11 cellular contexts compared by ENCODE assay signal in the genomic region with DNA sequence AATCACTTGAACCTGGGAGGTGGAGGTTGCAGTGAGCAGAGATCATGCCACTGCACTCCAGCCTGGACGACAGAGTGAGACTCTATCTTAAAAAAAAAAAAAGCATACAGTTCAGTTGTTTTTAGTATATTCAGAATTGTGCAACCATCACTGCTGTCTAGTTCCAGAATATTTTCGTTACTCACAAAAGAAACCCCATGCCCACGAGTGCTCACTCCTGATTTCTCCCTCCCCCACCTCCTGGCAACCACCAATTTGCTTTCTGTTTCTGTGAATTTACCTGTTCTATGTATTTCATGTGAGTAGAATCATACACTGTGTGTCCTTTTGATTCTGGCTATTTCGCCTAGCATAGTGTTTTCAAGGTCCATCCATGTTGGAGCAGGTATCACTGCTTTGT. TPM values are rescaled to one million over a fixed set of nuclear protein-coding genes. Genes with fewer than 3 reads are reported as not detected.
DNase-seq lines count a peak whose midpoint lies in the region; ATAC-seq, FAIRE-seq and TF ChIP-seq lines count a peak whose summit lies in the region.
"Had no signal": no experiment of that assay in that cellular context is flagged by ENCODE, and none has a peak within 500 bp of the region (broad histone marks: within the 10 kb centered on the region; RNA-seq: fewer than 3 reads in every experiment).

No MANE protein-coding gene starts in this region.

- intact Hi-C loops in thyroid gland (cut with DNase I), result no loop called here

- no peak for TF ChIP-seq POLR2A in thyroid gland (IDR thresholded peaks at IDR 0.05)
- TF ChIP-seq POLR2A in GM12892 (IDR thresholded peaks at IDR 0.05; ENCODE audit: low read depth, low read length), result no peak

- H3K4me3 ChIP-seq in thyroid gland (replicated peaks in 1 of 3), result no peak overlapping the region

- WGBS in thyroid gland, 2 donors, result 37 to 46% methylated on average over 4 of the region's 4 CpGs

- TF ChIP-seq CTCF in thyroid gland (IDR thresholded peaks at IDR 0.05), result no peak

- H3K27ac Mint-ChIP-seq in activated T-cell treated with anti-CD3 and anti-CD28 coated beads, Interleukin-2, amount 50 U/mL, for 72 hours, result peak overlapping the region; percentile 92

- DNase-seq in activated T-cell treated with anti-CD3 and anti-CD28 coated beads for 48 hours (ENCODE audit: low read depth) (peak; percentile 39), iris pigment epithelial cell (ENCODE audit: low read depth) (peak; percentile 71), thyroid gland (peak; percentile 50 to 64), H4 (ENCODE audit: low spot score) (no peak), GM12892 (ENCODE audit: insufficient read length) (no peak), COLO829 (ENCODE audit: low spot score) (no peak)
- DNase-seq in activated T-cell treated with anti-CD3 and anti-CD28 coated beads, Interleukin-2, amount 50 U/mL, for 1 hour, result no peak
- peak; percentile 66 to 67 for DNase-seq in activated T-cell treated with anti-CD3 and anti-CD28 coated beads, Interleukin-2, amount 50 U/mL, for 72 hours
- DNase-seq: brain microvascular endothelial cell, NCI-H2107, SW 1271 had no signal

- no peaks in the 10 kb centered on the region for H3K9me3 Mint-ChIP-seq in activated T-cell treated with anti-CD3 and anti-CD28 coated beads, Interleukin-2, amount 50 U/mL, for 72 hours

- H3K4me3 Mint-ChIP-seq in activated T-cell treated with anti-CD3 and anti-CD28 coated beads, Interleukin-2, amount 50 U/mL, for 72 hours, result peak overlapping the region; percentile 85 to 93

- no peaks in the 10 kb centered on the region for H3K9me3 ChIP-seq in thyroid gland

- H3K36me3 ChIP-seq in thyroid gland, result no peaks in the 10 kb centered on the region
- H3K36me3 ChIP-seq: brain microvascular endothelial cell had no signal

- H3K4me1 Mint-ChIP-seq in activated T-cell treated with anti-CD3 and anti-CD28 coated beads, Interleukin-2, amount 50 U/mL, for 72 hours (ENCODE audit: low read depth), result peaks cover 97% of the 10 kb centered on the region

- H3K27ac ChIP-seq in thyroid gland, result peak overlapping the region; percentile 32 to 93 (median 82)
- H3K27ac ChIP-seq: brain microvascular endothelial cell had no signal

- H3K27me3 Mint-ChIP-seq in activated T-cell treated with anti-CD3 and anti-CD28 coated beads, Interleukin-2, amount 50 U/mL, for 72 hours (ENCODE audit: low read depth), result no peaks in the 10 kb centered on the region

- peaks cover 2 to 6% of the 10 kb centered on the region in 2 donors for H3K36me3 Mint-ChIP-seq in activated T-cell treated with anti-CD3 and anti-CD28 coated beads, Interleukin-2, amount 50 U/mL, for 72 hours (ENCODE audit: insufficient read depth in 2 of 2)

- no peak for FAIRE-seq in GM12892 (lab: Jason Lieb, UNC)

- ATAC-seq in activated T-cell treated with anti-CD3 and anti-CD28 coated beads, Interleukin-2, amount 50 U/mL, for 72 hours (replicated peaks in 1 of 2), result peak; percentile 6 to 10

- H3K4me1 ChIP-seq in thyroid gland, result peaks cover 64 to 88% of the 10 kb centered on the region in 2 donors

- no peaks in the 10 kb centered on the region for H3K27me3 ChIP-seq in thyroid gland
- H3K27me3 ChIP-seq: brain microvascular endothelial cell had no signal

RNA-seq across cellular contexts. Expression of a gene that starts 24.8 kb away (rescaled TPM):
- 10 to 100 TPM; 36.6 to 50.6 TPM for total RNA-seq in activated T-cell treated with anti-CD3 and anti-CD28 coated beads, Interleukin-2, amount 50 U/mL, for 72 hours
- 10 to 100 TPM; 45.4 to 81.9 (median 58.6) TPM for total RNA-seq in thyroid gland
- 16.5 and 19.9 TPM in 2 replicates for total RNA-seq in H4 (2014; rRNA removed; shearing (Covaris generic))
- 6.9 TPM for polyA plus RNA-seq in GM12892 (2012; ENCODE audit: missing spikeins)

Comparison
In these comparisons a context has a peak if more than half of its experiments do, and no peak if none do; other contexts are left out.
1. DNase-seq: peak in activated T-cell treated with anti-CD3 and anti-CD28 coated beads for 48 hours (single experiment), activated T-cell treated with anti-CD3 and anti-CD28 coated beads, Interleukin-2, amount 50 U/mL, for 72 hours (2 of 2), iris pigment epithelial cell (single experiment) and thyroid gland (2 of 2); none in activated T-cell treated with anti-CD3 and anti-CD28 coated beads, Interleukin-2, amount 50 U/mL, for 1 hour (single experiment), H4 (single experiment), GM12892 (single experiment) and COLO829 (single experiment).